14 cellular contexts compared by ENCODE assay signal in the genomic region with DNA sequence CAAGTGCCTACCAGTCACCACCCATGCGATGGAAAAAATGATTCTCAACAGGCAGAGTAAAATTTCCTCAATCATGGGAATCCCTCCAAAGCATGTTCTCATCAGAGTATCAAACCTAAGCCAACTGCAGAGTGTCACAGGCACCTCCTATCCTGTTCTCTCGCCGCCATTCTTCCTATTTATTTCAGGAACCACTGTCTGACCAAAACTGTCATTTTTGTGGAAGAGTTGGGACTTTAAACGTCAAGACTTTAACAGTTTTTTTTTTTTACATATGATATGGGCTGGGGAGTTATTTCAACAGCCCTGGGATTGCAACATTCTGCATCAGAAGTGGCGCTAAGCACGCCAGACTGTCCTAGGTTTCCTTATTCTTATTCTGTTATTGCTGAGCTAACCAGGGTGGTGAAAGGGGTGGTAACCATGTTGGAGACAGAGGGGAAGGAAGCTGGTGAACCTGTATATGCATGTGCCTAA. TPM values are rescaled to one million over a fixed set of nuclear protein-coding genes. Genes with fewer than 3 reads are reported as not detected.
A peak's percentile ranks its signal among the peaks of the same experiment; 100 is the strongest.
DNase-seq lines count a peak whose midpoint lies in the region; ATAC-seq and TF ChIP-seq lines count a peak whose summit lies in the region.
"Had no signal": no experiment of that assay in that cellular context is flagged by ENCODE, and none has a peak within 500 bp of the region (broad histone marks: within the 10 kb centered on the region; RNA-seq: fewer than 3 reads in every experiment).

No MANE protein-coding gene starts in this region.

- H3K36me3 Mint-ChIP-seq in activated T-cell treated with anti-CD3 and anti-CD28 coated beads, Interleukin-2, amount 50 U/mL, for 4 hours (ENCODE audit: insufficient read depth): peaks cover 13% of the 10 kb centered on the region

- DNase-seq in stimulated activated naive CD8-positive, alpha-beta T cell treated with anti-CD3 and anti-CD28 coated beads, Interleukin-15, Interleukin-2, amounts not matched to agents 100 U/mL and 50 U/mL, for 24 hours: no peak
- DNase-seq in stimulated activated naive CD8-positive, alpha-beta T cell treated with anti-CD3 and anti-CD28 coated beads, Interleukin-15, amount 100 ng/mL, for 72 hours: no peak
- DNase-seq in choroid plexus epithelial cell (ENCODE audit: low read depth): peak; percentile 66
- DNase-seq in HK-2 (ENCODE audit: unreplicated experiment): no peak
- DNase-seq in activated T-cell treated with anti-CD3 and anti-CD28 coated beads, Interleukin-2, amount 50 U/mL, for 4 hours: no peak
- no peak for DNase-seq in NCI-H1092 treated with DMSO at 0.1 percent for 48 hours (lab: John Stamatoyannopoulos, UW)
- DNase-seq: activated CD8-positive, alpha-beta memory T cell treated with anti-CD3 and anti-CD28 coated beads for 24 hours; cortex of kidney; NCI-H187 treated with DMSO at 0.1 percent for 48 hours; NK-92 treated with Interleukin-12 subunit alpha and Interleukin-12 subunit beta, amount 100 ng/mL, for 24 hours; stimulated activated CD4-positive, alpha-beta T cell treated with anti-CD3 and anti-CD28 coated beads, Interleukin-15, amount 100 ng/mL, for 24 hours had no signal

- no peaks in the 10 kb centered on the region for H3K27me3 Mint-ChIP-seq in stimulated activated naive CD8-positive, alpha-beta T cell treated with anti-CD3 and anti-CD28 coated beads, Interleukin-15, amount 100 ng/mL, for 72 hours
- no peaks in the 10 kb centered on the region for H3K27me3 Mint-ChIP-seq in activated T-cell treated with anti-CD3 and anti-CD28 coated beads, Interleukin-2, amount 50 U/mL, for 4 hours (ENCODE audit: low read depth)

- TF ChIP-seq RAD21 in liver (IDR thresholded peaks at IDR 0.05): no peak

- no peak for TF ChIP-seq CTCF in choroid plexus epithelial cell (conservative IDR thresholded peaks at IDR 0.05; ENCODE audit: low read depth, low read length)
- no peak for TF ChIP-seq CTCF in liver (IDR thresholded peaks at IDR 0.05; ENCODE audit: low read depth, low read length, missing input control)

- peak; percentile 32 for ATAC-seq in stimulated activated naive CD8-positive, alpha-beta T cell treated with anti-CD3 and anti-CD28 coated beads, Interleukin-15, Interleukin-2, amounts not matched to agents 100 U/mL and 50 U/mL, for 24 hours
- ATAC-seq in stimulated activated naive CD8-positive, alpha-beta T cell treated with anti-CD3 and anti-CD28 coated beads, Interleukin-15, amount 100 ng/mL, for 72 hours: no peak
- no peak for ATAC-seq in GM18511 (IDR thresholded peaks at IDR 0.05; ENCODE audit: unreplicated experiment)
- no peak for ATAC-seq in activated T-cell treated with anti-CD3 and anti-CD28 coated beads, Interleukin-2, amount 50 U/mL, for 4 hours

- peak overlapping the region in 1 of 2 donors; percentile 12 for H3K27ac ChIP-seq in liver (ENCODE audit: low read depth in 1 of 2, low read length in 2 of 2)
- H3K27ac ChIP-seq: vagina had no signal

- no peaks in the 10 kb centered on the region for H3K9me3 ChIP-seq in liver (ENCODE audit: control insufficient read depth in 4 of 4, low read length in 3 of 4)
- H3K9me3 ChIP-seq: vagina had no signal

- no peaks in the 10 kb centered on the region for H3K9me3 Mint-ChIP-seq in stimulated activated naive CD8-positive, alpha-beta T cell treated with anti-CD3 and anti-CD28 coated beads, Interleukin-15, amount 100 ng/mL, for 72 hours
- no peaks in the 10 kb centered on the region for H3K9me3 Mint-ChIP-seq in activated T-cell treated with anti-CD3 and anti-CD28 coated beads, Interleukin-2, amount 50 U/mL, for 4 hours

- WGBS in liver: 77% methylated on average over 6 of the region's 6 CpGs

- H3K36me3 ChIP-seq in liver (ENCODE audit: control insufficient read depth in 4 of 4, insufficient read depth in 3 of 4, low read depth in 1 of 4, low read length in 3 of 4): peaks cover 0 to 7% (median 0%) of the 10 kb centered on the region in 4 donors
- H3K36me3 ChIP-seq: vagina had no signal

- no peaks in the 10 kb centered on the region for H3K27me3 ChIP-seq in liver (ENCODE audit: control insufficient read depth in 4 of 4, insufficient read depth in 4 of 4, low read length in 3 of 4)
- H3K27me3 ChIP-seq: vagina had no signal

- H3K4me3 ChIP-seq in choroid plexus epithelial cell (ENCODE audit: low read depth, low read length) (no peak overlapping the region), liver (ENCODE audit: low read depth in 1 of 3, low read length in 3 of 3) (no peak overlapping the region)
- H3K4me3 ChIP-seq: vagina had no signal

- no peak overlapping the region for H3K9ac ChIP-seq in liver (ENCODE audit: low read depth in 1 of 2, low read length in 2 of 2)

- H3K4me3 Mint-ChIP-seq in stimulated activated naive CD8-positive, alpha-beta T cell treated with anti-CD3 and anti-CD28 coated beads, Interleukin-15, amount 100 ng/mL, for 72 hours: no peak overlapping the region
- no peak overlapping the region for H3K4me3 Mint-ChIP-seq in activated T-cell treated with anti-CD3 and anti-CD28 coated beads, Interleukin-2, amount 50 U/mL, for 4 hours

- no peak overlapping the region for H3K27ac Mint-ChIP-seq in stimulated activated naive CD8-positive, alpha-beta T cell treated with anti-CD3 and anti-CD28 coated beads, Interleukin-15, amount 100 ng/mL, for 72 hours

- H3K4me1 Mint-ChIP-seq in stimulated activated naive CD8-positive, alpha-beta T cell treated with anti-CD3 and anti-CD28 coated beads, Interleukin-15, amount 100 ng/mL, for 72 hours: peaks cover 35% of the 10 kb centered on the region
- peaks cover 8% of the 10 kb centered on the region for H3K4me1 Mint-ChIP-seq in activated T-cell treated with anti-CD3 and anti-CD28 coated beads, Interleukin-2, amount 50 U/mL, for 4 hours (ENCODE audit: low read depth)

- H3K4me1 ChIP-seq in liver (ENCODE audit: control insufficient read depth in 4 of 4, insufficient read depth in 4 of 4, low read length in 3 of 4): no peaks in the 10 kb centered on the region
- H3K4me1 ChIP-seq: vagina had no signal

TF ChIP-seq in liver, 16 proteins besides CTCF, POLR2A, EP300 and RAD21:
- no peak for TF ChIP-seq SP1 (IDR thresholded peaks at IDR 0.05)
- TF ChIP-seq RXRA (IDR thresholded peaks at IDR 0.05): no peak
- peak; percentile 36 for TF ChIP-seq YY1 (IDR thresholded peaks at IDR 0.05)

RNA-seq across cellular contexts. Expression of gene PFDN1, which starts 29.5 kb away (rescaled TPM):
- total RNA-seq in liver: 10 to 100 TPM; 14.0 to 21.8 TPM
- 10 to 100 TPM; 19.6 to 30.8 TPM for polyA plus RNA-seq in liver
- total RNA-seq in activated T-cell treated with anti-CD3 and anti-CD28 coated beads, Interleukin-2, amount 50 U/mL, for 4 hours: 10 to 100 TPM; 54.1 to 58.8 (median 55.7) TPM
